Comparison of ENCODE assay signal across 18 cellular contexts in the genomic region with DNA sequence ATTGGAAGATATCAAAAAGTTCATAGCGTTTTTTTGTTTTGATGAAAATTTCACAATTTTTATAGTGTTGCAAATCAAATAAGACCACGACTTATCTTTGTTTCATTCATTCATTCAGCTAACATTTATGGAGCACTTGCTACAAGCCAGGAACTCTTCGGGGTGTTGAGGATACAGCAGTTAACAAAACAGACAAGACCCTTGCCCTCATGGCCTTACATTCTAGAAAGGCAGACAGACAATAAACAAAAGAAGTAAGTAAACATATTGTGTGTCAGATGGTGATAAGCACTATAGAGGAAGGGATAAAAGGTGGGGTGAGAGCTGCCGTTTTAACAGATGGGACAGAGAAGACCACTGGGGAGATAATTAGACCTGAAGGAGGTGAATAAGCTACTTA.
"Had no signal": no experiment of that assay in that cellular context is flagged by ENCODE, and none has a peak within 500 bp of the region (broad histone marks: within the 10 kb centered on the region; RNA-seq: fewer than 3 reads in every experiment).

No MANE protein-coding gene starts in this region.

- H3K36me3 Mint-ChIP-seq: activated naive CD4-positive, alpha-beta T cell treated with anti-CD3 and anti-CD28 coated beads, Interleukin-2, amount 50 U/mL, for 24 hours; mesothelial cell of epicardium; natural killer cell treated with Interleukin-12 subunit alpha and Interleukin-12 subunit beta and Interleukin-15 and Interleukin-18, amount 100 ng/mL, for 72 hours; stimulated activated memory B cell treated with anti-CD40 and anti-IgM and Interleukin-4, amounts not matched to agents 10 μg/mL and 1 μg/mL and 100 μg/mL, for 72 hours had no signal

- H3K4me3 ChIP-seq: ascending aorta, coronary artery, gastrocnemius medialis, lung, pancreas, spleen, thoracic aorta, upper lobe of left lung had no signal

- H3K4me1 Mint-ChIP-seq: activated naive CD4-positive, alpha-beta T cell treated with anti-CD3 and anti-CD28 coated beads, Interleukin-2, amount 50 U/mL, for 24 hours; mesothelial cell of epicardium had no signal

- DNase-seq: activated CD4-positive, alpha-beta T cell treated with anti-CD3 and anti-CD28 coated beads, Interleukin-2, amount 50 U/mL, for 4 hours; activated gamma-delta T cell; activated T-cell treated with anti-CD3 and anti-CD28 coated beads, Interleukin-2, amount 50 U/mL, for 72 hours; gastrocnemius medialis; head of caudate nucleus; pancreas; spleen; stimulated activated CD4-positive, alpha-beta T cell treated with anti-CD3 and anti-CD28 coated beads, Interleukin-4, amount 100 ng/mL, for 4 hours; upper lobe of left lung had no signal

- H3K27me3 ChIP-seq: ascending aorta, neutrophil, pancreas, spleen, upper lobe of left lung had no signal

- H3K36me3 ChIP-seq: ascending aorta, gastrocnemius medialis, neutrophil, pancreas, spleen, thoracic aorta, upper lobe of left lung had no signal

- H3K27me3 Mint-ChIP-seq: activated naive CD4-positive, alpha-beta T cell treated with anti-CD3 and anti-CD28 coated beads, Interleukin-2, amount 50 U/mL, for 24 hours; natural killer cell treated with Interleukin-12 subunit alpha and Interleukin-12 subunit beta and Interleukin-15 and Interleukin-18, amount 100 ng/mL, for 72 hours; stimulated activated memory B cell treated with anti-CD40 and anti-IgM and Interleukin-4, amounts not matched to agents 10 μg/mL and 1 μg/mL and 100 μg/mL, for 72 hours had no signal

- H3K4me1 ChIP-seq: ascending aorta, pancreas had no signal

- H3K27ac ChIP-seq: ascending aorta, coronary artery, gastrocnemius medialis, pancreas, thoracic aorta, upper lobe of left lung had no signal

- H3K9me3 Mint-ChIP-seq: activated naive CD4-positive, alpha-beta T cell treated with anti-CD3 and anti-CD28 coated beads, Interleukin-2, amount 50 U/mL, for 24 hours; activated T-cell treated with anti-CD3 and anti-CD28 coated beads, Interleukin-2, amount 50 U/mL, for 72 hours; mesothelial cell of epicardium; natural killer cell treated with Interleukin-12 subunit alpha and Interleukin-12 subunit beta and Interleukin-15 and Interleukin-18, amount 100 ng/mL, for 72 hours; stimulated activated memory B cell treated with anti-CD40 and anti-IgM and Interleukin-4, amounts not matched to agents 10 μg/mL and 1 μg/mL and 100 μg/mL, for 72 hours had no signal

- H3K4me3 Mint-ChIP-seq: activated naive CD4-positive, alpha-beta T cell treated with anti-CD3 and anti-CD28 coated beads, Interleukin-2, amount 50 U/mL, for 24 hours; activated T-cell treated with anti-CD3 and anti-CD28 coated beads, Interleukin-2, amount 50 U/mL, for 72 hours; mesothelial cell of epicardium; natural killer cell treated with Interleukin-12 subunit alpha and Interleukin-12 subunit beta and Interleukin-15 and Interleukin-18, amount 100 ng/mL, for 72 hours; stimulated activated memory B cell treated with anti-CD40 and anti-IgM and Interleukin-4, amounts not matched to agents 10 μg/mL and 1 μg/mL and 100 μg/mL, for 72 hours had no signal

- H3K9me3 ChIP-seq: ascending aorta, gastrocnemius medialis, neutrophil, pancreas, spleen, thoracic aorta, upper lobe of left lung had no signal

- H3K27ac Mint-ChIP-seq: activated naive CD4-positive, alpha-beta T cell treated with anti-CD3 and anti-CD28 coated beads, Interleukin-2, amount 50 U/mL, for 24 hours; activated T-cell treated with anti-CD3 and anti-CD28 coated beads, Interleukin-2, amount 50 U/mL, for 72 hours; mesothelial cell of epicardium; natural killer cell treated with Interleukin-12 subunit alpha and Interleukin-12 subunit beta and Interleukin-15 and Interleukin-18, amount 100 ng/mL, for 72 hours had no signal
